8 cellular contexts compared by ENCODE assay signal in the genomic region with DNA sequence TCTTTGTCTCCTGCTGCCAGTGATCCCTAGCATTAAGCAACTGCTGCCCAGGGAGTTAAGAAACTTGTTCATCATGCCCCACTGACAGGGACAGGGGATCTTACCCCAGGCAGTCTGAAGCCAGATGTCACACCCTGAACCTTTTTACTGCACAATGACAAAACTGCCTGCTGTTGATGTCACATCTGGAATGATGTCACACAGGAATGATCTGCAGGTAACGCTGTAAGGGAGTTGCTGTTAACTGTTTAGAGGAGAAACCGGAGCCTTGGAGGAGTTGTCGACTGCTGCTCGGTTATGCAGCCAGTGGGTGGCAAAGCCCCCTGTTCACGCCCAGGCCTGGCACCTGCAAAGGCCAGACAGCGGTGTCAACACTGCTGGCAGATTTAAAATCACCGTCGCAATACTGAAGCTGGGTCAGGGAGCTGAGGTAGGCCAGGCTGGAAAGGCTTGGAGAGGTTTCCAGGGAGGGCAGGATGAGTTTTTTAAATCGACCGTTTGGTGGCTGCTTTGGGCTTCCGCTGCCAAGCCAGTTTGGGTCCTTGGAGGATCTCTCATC. TPM values are rescaled to one million over a fixed set of nuclear protein-coding genes. Genes with fewer than 3 reads are reported as not detected.
DNase-seq lines count a peak whose midpoint lies in the region; ATAC-seq, FAIRE-seq and TF ChIP-seq lines count a peak whose summit lies in the region.

No MANE protein-coding gene starts in this region.

- H3K36me3 ChIP-seq in HUES48 (ENCODE audit: control insufficient read depth, insufficient read depth, low read length) = no peaks in the 10 kb centered on the region
- no peaks in the 10 kb centered on the region for H3K36me3 ChIP-seq in bronchial epithelial cell (ENCODE audit: control insufficient read depth, insufficient read depth, low read length)
- H3K36me3 ChIP-seq in muscle layer of duodenum (ENCODE audit: control insufficient read depth in 1 of 2, insufficient read depth in 2 of 2, low read length in 2 of 2) = no peaks in the 10 kb centered on the region
- H3K36me3 ChIP-seq in aorta (ENCODE audit: control insufficient read depth in 1 of 2, insufficient read depth in 2 of 2, low read length in 1 of 2) = no peaks in the 10 kb centered on the region

- POLR2A ChIA-PET in AG04450 (lab: Yijun Ruan, JAX) = no interaction called here

- H3K27me3 ChIP-seq in AG04450 (ENCODE audit: control insufficient read depth, insufficient read depth, low read length) (peaks cover 28% of the 10 kb centered on the region), HUES48 (ENCODE audit: control insufficient read depth, insufficient read depth, low read length) (peaks cover 19% of the 10 kb centered on the region), bronchial epithelial cell (ENCODE audit: control insufficient read depth, insufficient read depth, low read length) (peaks cover 7% of the 10 kb centered on the region), muscle layer of duodenum (ENCODE audit: low read depth, low read length) (no peaks in the 10 kb centered on the region), aorta (ENCODE audit: control insufficient read depth in 1 of 2, insufficient read depth in 2 of 2, low read length in 1 of 2) (peaks cover 0 to 2% of the 10 kb centered on the region in 2 donors)

- H3K9ac ChIP-seq in HUES48 (ENCODE audit: low read depth, low read length) = no peak overlapping the region

- 16 to 17% methylated on average over 11 of the region's 11 CpGs for WGBS in aorta, 2 donors

- TF ChIP-seq CTCF in AG04450 (IDR thresholded peaks at IDR 0.05; ENCODE audit: low read depth, low read length) (no peak), bronchial epithelial cell (IDR thresholded peaks at IDR 0.05; ENCODE audit: insufficient read depth, low read length, severe bottlenecking) (no peak)

- H3K4me1 ChIP-seq in HUES48 (ENCODE audit: control insufficient read depth, insufficient read depth, low read length) = peaks cover 8% of the 10 kb centered on the region; the same call in 1 of the 2 replicates
- H3K4me1 ChIP-seq in muscle layer of duodenum (ENCODE audit: control insufficient read depth in 1 of 2, insufficient read depth in 2 of 2, low read length in 2 of 2) = peaks cover 0 to 6% of the 10 kb centered on the region in 2 donors
- no peaks in the 10 kb centered on the region for H3K4me1 ChIP-seq in aorta (ENCODE audit: control insufficient read depth in 1 of 2, insufficient read depth in 2 of 2, low read length in 2 of 2)

- intact Hi-C loops in aorta (cut with DNase I) = no loop called here

- H3K9me3 ChIP-seq in AG04450 (ENCODE audit: control insufficient read depth, insufficient read depth, low read length) = no peaks in the 10 kb centered on the region
- H3K9me3 ChIP-seq in HUES48 (ENCODE audit: control insufficient read depth, insufficient read depth, low read length) = no peaks in the 10 kb centered on the region
- no peaks in the 10 kb centered on the region for H3K9me3 ChIP-seq in muscle layer of duodenum (ENCODE audit: control insufficient read depth in 1 of 2, low read length in 2 of 2)
- no peaks in the 10 kb centered on the region for H3K9me3 ChIP-seq in aorta (ENCODE audit: control insufficient read depth, low read length)

- H3K27ac ChIP-seq in AG04450 (ENCODE audit: low read depth, low read length) (no peak overlapping the region), HUES48 (ENCODE audit: low read depth, low read length) (no peak overlapping the region), muscle layer of duodenum (ENCODE audit: low read length) (no peak overlapping the region), aorta (ENCODE audit: low read depth in 1 of 2, low read length in 2 of 2) (no peak overlapping the region)

- CTCF ChIA-PET in AG04450 (lab: Charles Lee) = interaction anchor here (0.5 to 5.0 kb wide), 11 partner anchors 10 to 159 kb away, joined by 4 to 93 read pairs (median 11); no protein-coding TSS in a partner anchor

- H3K4me3 ChIP-seq in AG04450 (ENCODE audit: low read depth, low read length) = peak overlapping the region; percentile 61
- peak overlapping the region; percentile 81 for H3K4me3 ChIP-seq in HUES48 (ENCODE audit: low read depth, low read length)
- H3K4me3 ChIP-seq in bronchial epithelial cell (ENCODE audit: low read depth, low read length) = peak overlapping the region; percentile 33
- H3K4me3 ChIP-seq in muscle layer of duodenum (ENCODE audit: low read depth in 1 of 2, low read length in 2 of 2) = peak overlapping the region; percentile 62 to 68
- H3K4me3 ChIP-seq in aorta (ENCODE audit: low read length in 2 of 2) = no peak overlapping the region

- FAIRE-seq in bronchial epithelial cell (lab: Jason Lieb, UNC) = peak; percentile 52

- ATAC-seq in GM21381 (IDR thresholded peaks at IDR 0.05; ENCODE audit: unreplicated experiment) (no peak), aorta (ENCODE audit: low FRiP score) (no peak), HG02981 (IDR thresholded peaks at IDR 0.05; ENCODE audit: unreplicated experiment) (no peak), HG02840 (IDR thresholded peaks at IDR 0.05; ENCODE audit: low FRiP score, unreplicated experiment) (no peak)

- DNase-seq in AG04450 (ENCODE audit: low read depth, low spot score) (no peak), bronchial epithelial cell (ENCODE audit: low read depth) (no peak), aorta (no peak)

RNA-seq across cellular contexts. Expression of gene SLIT1, which starts 10.0 kb away (rescaled TPM):
- polyA plus RNA-seq in AG04450 (2011; rRNA removed) (0.01 and 0.02 TPM in 2 replicates), aorta (under 1 TPM; 0.13 to 0.25 TPM)
- polyA minus RNA-seq in AG04450 (2011; rRNA and poly(A)+ RNA removed) = 0.09 TPM in 1 of 2 replicates, not detected in the other
- total RNA-seq in bronchial epithelial cell (under 0.01 and 0.51 TPM in 2 replicates), aorta (under 1 TPM; 0.19 to 0.42 TPM)

Comparison
In these comparisons a context has a peak if more than half of its experiments do, and no peak if none do; other contexts are left out.
1. H3K4me3 ChIP-seq: peak in AG04450 (single experiment), HUES48 (single experiment), bronchial epithelial cell (single experiment) and muscle layer of duodenum (2 of 2); none in aorta (0 of 2).